1 cellular context compared by ENCODE assay signal in the genomic region with DNA sequence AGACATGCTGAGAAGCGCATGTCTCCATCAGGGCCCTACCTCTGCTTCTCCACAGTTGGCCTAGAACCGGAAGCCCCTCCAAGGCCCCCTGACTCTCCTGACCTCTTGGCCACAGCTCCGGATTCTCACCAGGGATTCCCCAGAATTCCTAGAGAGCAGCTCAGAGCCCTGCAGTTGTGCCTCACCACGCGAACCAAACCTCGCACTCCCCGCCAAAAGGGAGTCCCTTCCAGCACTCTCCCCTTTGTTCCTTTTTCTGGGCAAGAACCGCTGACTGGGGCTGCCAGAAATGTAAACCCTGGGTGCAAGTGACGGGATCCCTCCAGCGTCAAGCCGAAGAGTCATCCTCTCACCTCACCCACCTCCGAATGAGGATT.
TF ChIP-seq lines count a peak whose summit lies in the region.

No MANE protein-coding gene starts in this region.

TF ChIP-seq in H1, 55 proteins besides CTCF, POLR2A, EP300 and RAD21 (continued from another document):
- TF ChIP-seq, protein P1, sequence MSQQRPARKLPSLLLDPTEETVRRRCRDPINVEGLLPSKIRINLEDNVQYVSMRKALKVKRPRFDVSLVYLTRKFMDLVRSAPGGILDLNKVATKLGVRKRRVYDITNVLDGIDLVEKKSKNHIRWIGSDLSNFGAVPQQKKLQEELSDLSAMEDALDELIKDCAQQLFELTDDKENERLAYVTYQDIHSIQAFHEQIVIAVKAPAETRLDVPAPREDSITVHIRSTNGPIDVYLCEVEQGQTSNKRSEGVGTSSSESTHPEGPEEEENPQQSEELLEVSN (IDR thresholded peaks at IDR 0.05) = 0 out of 2 replicates have a peak, but pooled peaks have one; percentile 13
- TF ChIP-seq SUZ12 (IDR thresholded peaks at IDR 0.05; ENCODE audit: low read length) (peak; percentile 82; the same call in 1 of the 2 replicates), RBBP5 (IDR thresholded peaks at IDR 0.05; ENCODE audit: borderline replicate concordance, low read depth, low read length) (no peak)
